ENCODE assay signal across 25 cellular contexts in genomic region chr2:230933521-230934180, GRCh38. TPM values are rescaled to one million over a fixed set of nuclear protein-coding genes. Genes with fewer than 3 reads are reported as not detected.
DNase-seq lines count a peak whose midpoint lies in the region; ATAC-seq and TF ChIP-seq lines count a peak whose summit lies in the region.
"Had no signal": no experiment of that assay in that cellular context is flagged by ENCODE, and none has a peak within 500 bp of the region (broad histone marks: within the 10 kb centered on the region; RNA-seq: fewer than 3 reads in every experiment).

No MANE protein-coding gene starts in this region.

- no peak for ATAC-seq in sciatic nerve
- ATAC-seq: left lung had no signal

- no peaks in the 10 kb centered on the region for H3K27me3 ChIP-seq in H7 (ENCODE audit: control insufficient read depth, insufficient read depth, low read length)
- H3K27me3 ChIP-seq in endodermal cell (ENCODE audit: control insufficient read depth, insufficient read depth, low read length, poor library complexity, severe bottlenecking) = no peaks in the 10 kb centered on the region
- H3K27me3 ChIP-seq: right lobe of liver, transverse colon had no signal

- peaks cover 18% of the 10 kb centered on the region for H3K9me3 ChIP-seq in endodermal cell (ENCODE audit: control insufficient read depth, low read length)
- H3K9me3 ChIP-seq: right lobe of liver, transverse colon had no signal

- H3K4me1 ChIP-seq in endodermal cell (ENCODE audit: control insufficient read depth, insufficient read depth, low read length) = no peaks in the 10 kb centered on the region
- H3K4me1 ChIP-seq: right lobe of liver, transverse colon had no signal

- H3K4me3 Mint-ChIP-seq in endodermal cell = no peak overlapping the region
- H3K4me3 Mint-ChIP-seq: activated B cell treated with CpG ODN at 0.5 μM for 24 hours; activated naive CD4-positive, alpha-beta T cell treated with anti-CD3 and anti-CD28 coated beads, Interleukin-2, amount 50 U/mL, for 24 hours; activated T-cell treated with anti-CD3 and anti-CD28 coated beads, Interleukin-2, amount 50 U/mL, for 24 hours; nephron progenitor cell had no signal

- 84 to 89% methylated on average over 7 to 10 of the region's 10 CpGs for WGBS in endodermal cell (ENCODE audit: insufficient coverage in 1 of 2, insufficient read length in 1 of 2), 2 experiments

- peak; percentile 56 for DNase-seq in activated CD8-positive, alpha-beta memory T cell treated with anti-CD3 and anti-CD28 coated beads for 24 hours
- DNase-seq in activated CD8-positive, alpha-beta memory T cell treated with anti-CD3 and anti-CD28 coated beads, Interleukin-2, amount 50 U/mL, for 4 hours = no peak
- peak; percentile 56 for DNase-seq in H7
- DNase-seq in endodermal cell = peak; percentile 42
- DNase-seq in sciatic nerve (ENCODE audit: low spot score) = peak; percentile 52
- DNase-seq in germinal center (ENCODE audit: low spot score) = no peak
- DNase-seq in stimulated activated naive CD4-positive, alpha-beta T cell (lab: John Stamatoyannopoulos, UW) = no peak
- DNase-seq in activated naive CD4-positive, alpha-beta T cell (lab: John Stamatoyannopoulos, UW) = no peak
- DNase-seq: activated B cell treated with CpG ODN at 0.5 μM for 24 hours, AML-193, DMS153, NCI-H1105, NCI-H2081 treated with DMSO at 0.1 percent for 48 hours, NCI-H345, NCI-H774, nephron progenitor cell, T-helper 9 cell, transverse colon had no signal

- peaks cover 4% of the 10 kb centered on the region for H3K36me3 Mint-ChIP-seq in endodermal cell (ENCODE audit: low read depth)

- no peak overlapping the region for H3K27ac ChIP-seq in endodermal cell (ENCODE audit: low read depth, low read length)
- H3K27ac ChIP-seq: left lung, right lobe of liver, transverse colon had no signal

- H3K4me3 ChIP-seq in H7 (ENCODE audit: insufficient read depth, low read depth, low read length) (no peak overlapping the region), endodermal cell (ENCODE audit: low read length) (no peak overlapping the region)
- H3K4me3 ChIP-seq: left lung, right lobe of liver, transverse colon had no signal

- H3K36me3 ChIP-seq in H7 (replicated peaks; ENCODE audit: control insufficient read depth, insufficient read depth, low read length) (no peaks in the 10 kb centered on the region), endodermal cell (ENCODE audit: control insufficient read depth, insufficient read depth, low read length) (no peaks in the 10 kb centered on the region)
- H3K36me3 ChIP-seq: left lung, right lobe of liver, transverse colon had no signal

- H3K27ac Mint-ChIP-seq in endodermal cell = no peak overlapping the region
- H3K27ac Mint-ChIP-seq: activated B cell treated with CpG ODN at 0.5 μM for 24 hours; activated naive CD4-positive, alpha-beta T cell treated with anti-CD3 and anti-CD28 coated beads, Interleukin-2, amount 50 U/mL, for 24 hours; activated T-cell treated with anti-CD3 and anti-CD28 coated beads, Interleukin-2, amount 50 U/mL, for 24 hours; IgD-negative memory B cell; nephron progenitor cell had no signal

- no peak for TF ChIP-seq CTCF in endodermal cell (conservative IDR thresholded peaks at IDR 0.05)

- H3K9ac ChIP-seq in endodermal cell (ENCODE audit: extremely low read depth, low read length, poor library complexity, severe bottlenecking) = no peak overlapping the region

- H3K4me1 Mint-ChIP-seq in endodermal cell = peaks cover 4% of the 10 kb centered on the region
- H3K4me1 Mint-ChIP-seq: activated B cell treated with CpG ODN at 0.5 μM for 24 hours, IgD-negative memory B cell had no signal

- intact Hi-C loops in sciatic nerve (cut with DNase I) = no loop called here

- peaks cover 1% of the 10 kb centered on the region for H3K27me3 Mint-ChIP-seq in endodermal cell (ENCODE audit: insufficient read depth)
- H3K27me3 Mint-ChIP-seq: activated B cell treated with CpG ODN at 0.5 μM for 24 hours; central memory CD8-positive, alpha-beta T cell; IgD-negative memory B cell had no signal

- peaks cover 23% of the 10 kb centered on the region for H3K9me3 Mint-ChIP-seq in endodermal cell

RNA-seq across cellular contexts. Expression of gene GPR55, which starts 8.6 kb away (rescaled TPM):
- 0.04 TPM in 1 of 2 replicates, not detected in the other for total RNA-seq in H7 (2014; rRNA removed; shearing (Covaris generic))
- 1 to 10 TPM; 2.6 to 7.5 TPM for total RNA-seq in endodermal cell
- 0.64 TPM for polyA plus RNA-seq in endodermal cell (2013, experiment 1 of 2)
- polyA plus RNA-seq in endodermal cell (2013, experiment 2 of 2) = 0.21 TPM
- 0.18 TPM for total RNA-seq in sciatic nerve
- total RNA-seq: fibroblast of villous mesenchyme had no signal

Comparison
In these comparisons a context has a peak if more than half of its experiments do, and no peak if none do; other contexts are left out.
1. DNase-seq: peak in activated CD8-positive, alpha-beta memory T cell treated with anti-CD3 and anti-CD28 coated beads for 24 hours (single experiment), H7 (single experiment), endodermal cell (single experiment) and sciatic nerve (single experiment); none in activated CD8-positive, alpha-beta memory T cell treated with anti-CD3 and anti-CD28 coated beads, Interleukin-2, amount 50 U/mL, for 4 hours (single experiment), germinal center (single experiment), stimulated activated naive CD4-positive, alpha-beta T cell (0 of 6) and activated naive CD4-positive, alpha-beta T cell (0 of 4).